26 cellular contexts compared by ENCODE assay signal in genomic region chr2:12310399-12310798, GRCh38.
"Had no signal": no experiment of that assay in that cellular context is flagged by ENCODE, and none has a peak within 500 bp of the region (broad histone marks: within the 10 kb centered on the region; RNA-seq: fewer than 3 reads in every experiment).

No MANE protein-coding gene starts in this region.

- H3K27me3 Mint-ChIP-seq: stimulated activated naive CD8-positive, alpha-beta T cell treated with anti-CD3 and anti-CD28 coated beads, Interleukin-15, Interleukin-2, amounts not matched to agents 100 ng/mL and 50 ng/mL, for 24 hours had no signal

- H3K27ac ChIP-seq: hepatocyte, left ventricle myocardium inferior, neutrophil, ovary, right atrium auricular region, right lobe of liver, suprapubic skin, thoracic aorta, tibial artery, upper lobe of right lung, uterus had no signal

- H3K4me3 Mint-ChIP-seq: mesothelial cell of epicardium; naive B cell; nephron; neural crest cell; stimulated activated naive CD8-positive, alpha-beta T cell treated with anti-CD3 and anti-CD28 coated beads, Interleukin-15, Interleukin-2, amounts not matched to agents 100 ng/mL and 50 ng/mL, for 24 hours had no signal

- H3K9me3 ChIP-seq: left ventricle myocardium inferior, neutrophil, ovary, right atrium auricular region, right lobe of liver, suprapubic skin, thoracic aorta, tibial artery, upper lobe of right lung, uterus had no signal

- ATAC-seq: right lobe of liver, upper lobe of right lung had no signal

- H3K4me3 ChIP-seq: hepatocyte, left ventricle myocardium inferior, lung, ovary, right atrium auricular region, right lobe of liver, suprapubic skin, thoracic aorta, tibial artery, upper lobe of right lung, uterus had no signal

- H3K4me1 Mint-ChIP-seq: mesothelial cell of epicardium, nephron had no signal

- H3K27me3 ChIP-seq: hepatocyte, neutrophil, ovary, right atrium auricular region, right lobe of liver, suprapubic skin, tibial artery, upper lobe of right lung, uterus had no signal

- H3K36me3 ChIP-seq: left ventricle myocardium inferior, neutrophil, ovary, right atrium auricular region, right lobe of liver, suprapubic skin, thoracic aorta, tibial artery, upper lobe of right lung, uterus had no signal

- H3K79me2 ChIP-seq: hepatocyte had no signal

- H2AFZ ChIP-seq: hepatocyte had no signal

- DNase-seq: islet precursor cell; left ventricle myocardium inferior; mesendoderm; naive B cell; occipital lobe; ovary; right lobe of liver; stimulated activated CD4-positive, alpha-beta T cell treated with anti-CD3 and anti-CD28 coated beads, Interleukin-12 subunit alpha, Interleukin-12 subunit beta, amount 100 ng/mL, for 4 hours; stimulated activated CD4-positive, alpha-beta T cell treated with anti-CD3 and anti-CD28 coated beads, Interleukin-15, amount 100 ng/mL, for 24 hours; stimulated activated CD4-positive, alpha-beta T cell treated with anti-CD3 and anti-CD28 coated beads, Interleukin-2, amount 100 ng/mL, for 24 hours; stimulated activated CD4-positive, alpha-beta T cell treated with anti-CD3 and anti-CD28 coated beads, Interleukin-4, amount 100 ng/mL, for 1 hour; tibial artery; trophoblast cell; upper lobe of right lung; uterus had no signal

- H3K4me2 ChIP-seq: hepatocyte had no signal

- H3K27ac Mint-ChIP-seq: mesothelial cell of epicardium; nephron; progenitor cell of endocrine pancreas; stimulated activated naive CD8-positive, alpha-beta T cell treated with anti-CD3 and anti-CD28 coated beads, Interleukin-15, Interleukin-2, amounts not matched to agents 100 ng/mL and 50 ng/mL, for 24 hours had no signal

- H3K36me3 Mint-ChIP-seq: mesothelial cell of epicardium, naive B cell had no signal

- H3K4me1 ChIP-seq: right atrium auricular region, right lobe of liver, suprapubic skin, upper lobe of right lung, uterus had no signal

- H3K9me3 Mint-ChIP-seq: nephron; stimulated activated naive CD8-positive, alpha-beta T cell treated with anti-CD3 and anti-CD28 coated beads, Interleukin-15, Interleukin-2, amounts not matched to agents 100 ng/mL and 50 ng/mL, for 24 hours had no signal
